28 cellular contexts compared by ENCODE assay signal in genomic region chr1:14100444-14100843, GRCh38.
"Had no signal": no experiment of that assay in that cellular context is flagged by ENCODE, and none has a peak within 500 bp of the region (broad histone marks: within the 10 kb centered on the region; RNA-seq: fewer than 3 reads in every experiment).

No MANE protein-coding gene starts in this region.

- H3K9me3 ChIP-seq: suprapubic skin, testis, thoracic aorta, thyroid gland, tibial artery, transverse colon, upper lobe of left lung, upper lobe of right lung, uterus, vagina had no signal

- H3K4me3 ChIP-seq: stomach, suprapubic skin, testis, thoracic aorta, thyroid gland, tibial artery, tibial nerve, transverse colon, upper lobe of left lung, upper lobe of right lung, uterus, vagina had no signal

- H3K27ac Mint-ChIP-seq: stimulated activated effector memory CD8-positive, alpha-beta T cell treated with anti-CD3 and anti-CD28 coated beads, Interleukin-12 subunit alpha, Interleukin-12 subunit beta, amount 100 ng/mL, for 72 hours; stimulated activated memory B cell treated with anti-CD40 and anti-IgM and Interleukin-4, amounts not matched to agents 10 μg/mL and 1 μg/mL and 100 μg/mL, for 72 hours; stimulated activated naive B cell treated with anti-CD40 and anti-IgM and Interleukin-4, amounts not matched to agents 10 μg/mL and 1 μg/mL and 100 μg/mL, for 72 hours; stimulated activated naive CD8-positive, alpha-beta T cell treated with anti-CD3 and anti-CD28 coated beads, Interleukin-15, amount 100 ng/mL, for 72 hours; stimulated activated naive CD8-positive, alpha-beta T cell treated with anti-CD3 and anti-CD28 coated beads, Interleukin-15, Interleukin-2, amounts not matched to agents 100 ng/mL and 50 ng/mL, for 24 hours; type B pancreatic cell had no signal

- H3K36me3 Mint-ChIP-seq: stimulated activated effector memory CD8-positive, alpha-beta T cell treated with anti-CD3 and anti-CD28 coated beads, Interleukin-12 subunit alpha, Interleukin-12 subunit beta, amount 100 ng/mL, for 72 hours; stimulated activated memory B cell treated with anti-CD40 and anti-IgM and Interleukin-4, amounts not matched to agents 10 μg/mL and 1 μg/mL and 100 μg/mL, for 72 hours; stimulated activated naive B cell treated with anti-CD40 and anti-IgM and Interleukin-4, amounts not matched to agents 10 μg/mL and 1 μg/mL and 100 μg/mL, for 72 hours; type B pancreatic cell had no signal

- H3K9me3 Mint-ChIP-seq: stimulated activated effector memory CD8-positive, alpha-beta T cell treated with anti-CD3 and anti-CD28 coated beads, Interleukin-12 subunit alpha, Interleukin-12 subunit beta, amount 100 ng/mL, for 72 hours; stimulated activated naive B cell treated with anti-CD40 and anti-IgM and Interleukin-4, amounts not matched to agents 10 μg/mL and 1 μg/mL and 100 μg/mL, for 72 hours; stimulated activated naive CD8-positive, alpha-beta T cell treated with anti-CD3 and anti-CD28 coated beads, Interleukin-15, amount 100 ng/mL, for 72 hours; stimulated activated naive CD8-positive, alpha-beta T cell treated with anti-CD3 and anti-CD28 coated beads, Interleukin-15, Interleukin-2, amounts not matched to agents 100 ng/mL and 50 ng/mL, for 24 hours had no signal

- ATAC-seq: stimulated activated effector memory CD8-positive, alpha-beta T cell treated with anti-CD3 and anti-CD28 coated beads, Interleukin-12 subunit alpha, Interleukin-12 subunit beta, amount 100 ng/mL, for 72 hours; stimulated activated memory B cell treated with anti-CD40 and anti-IgM and Interleukin-4, amounts not matched to agents 10 μg/mL and 1 μg/mL and 100 μg/mL, for 72 hours; stimulated activated naive B cell treated with anti-CD40 and anti-IgM and Interleukin-4, amounts not matched to agents 10 μg/mL and 1 μg/mL and 100 μg/mL, for 72 hours; stimulated activated naive CD8-positive, alpha-beta T cell treated with anti-CD3 and anti-CD28 coated beads, Interleukin-15, amount 100 ng/mL, for 72 hours; stimulated activated naive CD8-positive, alpha-beta T cell treated with anti-CD3 and anti-CD28 coated beads, Interleukin-15, Interleukin-2, amounts not matched to agents 100 U/mL and 50 U/mL, for 24 hours; upper lobe of right lung had no signal

- H3K27me3 ChIP-seq: stomach, suprapubic skin, testis, thyroid gland, tibial nerve, transverse colon, upper lobe of left lung, upper lobe of right lung, uterus, vagina had no signal

- H3K4me1 ChIP-seq: stomach, suprapubic skin, testis, thyroid gland, tibial artery, tibial nerve, transverse colon, upper lobe of left lung, upper lobe of right lung, uterus, vagina had no signal

- H3K27ac ChIP-seq: stomach, suprapubic skin, testis, thoracic aorta, thyroid gland, tibial artery, tibial nerve, transverse colon, upper lobe of left lung, upper lobe of right lung, uterus, vagina had no signal

- H3K4me1 Mint-ChIP-seq: stimulated activated effector memory CD8-positive, alpha-beta T cell treated with anti-CD3 and anti-CD28 coated beads, Interleukin-12 subunit alpha, Interleukin-12 subunit beta, amount 100 ng/mL, for 72 hours; stimulated activated memory B cell treated with anti-CD40 and anti-IgM and Interleukin-4, amounts not matched to agents 10 μg/mL and 1 μg/mL and 100 μg/mL, for 72 hours; stimulated activated naive B cell treated with anti-CD40 and anti-IgM and Interleukin-4, amounts not matched to agents 10 μg/mL and 1 μg/mL and 100 μg/mL, for 72 hours; stimulated activated naive CD8-positive, alpha-beta T cell treated with anti-CD3 and anti-CD28 coated beads, Interleukin-15, amount 100 ng/mL, for 72 hours had no signal

- H3K36me3 ChIP-seq: stomach, suprapubic skin, thoracic aorta, thyroid gland, tibial artery, tibial nerve, transverse colon, upper lobe of left lung, upper lobe of right lung, uterus, vagina had no signal

- DNase-seq: stimulated activated CD4-positive, alpha-beta T cell treated with anti-CD3 and anti-CD28 coated beads, Interleukin-2, amount 100 ng/mL, for 48 hours; stimulated activated CD4-positive, alpha-beta T cell treated with anti-CD3 and anti-CD28 coated beads, Interleukin-4, amount 100 ng/mL, for 1 hour; stimulated activated CD4-positive, alpha-beta T cell treated with anti-CD3 and anti-CD28 coated beads, Interleukin-4, amount 100 ng/mL, for 24 hours; stimulated activated CD4-positive, alpha-beta T cell treated with anti-CD3 and anti-CD28 coated beads, Interleukin-4, amount 100 ng/mL, for 4 hours; stimulated activated CD8-positive, alpha-beta memory T cell treated with anti-CD3 and anti-CD28 coated beads, Interleukin-4, amount 100 ng/mL, for 48 hours; stimulated activated naive B cell treated with anti-CD40 and anti-IgM and Interleukin-4, amounts not matched to agents 10 μg/mL and 1 μg/mL and 100 μg/mL, for 72 hours; stimulated activated naive CD4-positive, alpha-beta T cell; stimulated activated naive CD4-positive, alpha-beta T cell treated with Interleukin-2 at 50 U/mL for 16 hours; stimulated activated naive CD8-positive, alpha-beta T cell treated with anti-CD3 and anti-CD28 coated beads, Interleukin-15, amount 100 ng/mL, for 72 hours; stimulated activated naive CD8-positive, alpha-beta T cell treated with anti-CD3 and anti-CD28 coated beads, Interleukin-15, Interleukin-2, amounts not matched to agents 100 U/mL and 50 U/mL, for 24 hours; stomach; substantia nigra; testis; thyroid gland; tibial artery; transverse colon; trophoblast cell; upper lobe of left lung; upper lobe of right lung; uterus had no signal

- H3K4me3 Mint-ChIP-seq: stimulated activated effector memory CD8-positive, alpha-beta T cell treated with anti-CD3 and anti-CD28 coated beads, Interleukin-12 subunit alpha, Interleukin-12 subunit beta, amount 100 ng/mL, for 72 hours; stimulated activated memory B cell treated with anti-CD40 and anti-IgM and Interleukin-4, amounts not matched to agents 10 μg/mL and 1 μg/mL and 100 μg/mL, for 72 hours; stimulated activated naive B cell treated with anti-CD40 and anti-IgM and Interleukin-4, amounts not matched to agents 10 μg/mL and 1 μg/mL and 100 μg/mL, for 72 hours; stimulated activated naive CD8-positive, alpha-beta T cell treated with anti-CD3 and anti-CD28 coated beads, Interleukin-15, amount 100 ng/mL, for 72 hours; stimulated activated naive CD8-positive, alpha-beta T cell treated with anti-CD3 and anti-CD28 coated beads, Interleukin-15, Interleukin-2, amounts not matched to agents 100 ng/mL and 50 ng/mL, for 24 hours; type B pancreatic cell had no signal
